ENCODE assay signal across 25 cellular contexts in the genomic region with DNA sequence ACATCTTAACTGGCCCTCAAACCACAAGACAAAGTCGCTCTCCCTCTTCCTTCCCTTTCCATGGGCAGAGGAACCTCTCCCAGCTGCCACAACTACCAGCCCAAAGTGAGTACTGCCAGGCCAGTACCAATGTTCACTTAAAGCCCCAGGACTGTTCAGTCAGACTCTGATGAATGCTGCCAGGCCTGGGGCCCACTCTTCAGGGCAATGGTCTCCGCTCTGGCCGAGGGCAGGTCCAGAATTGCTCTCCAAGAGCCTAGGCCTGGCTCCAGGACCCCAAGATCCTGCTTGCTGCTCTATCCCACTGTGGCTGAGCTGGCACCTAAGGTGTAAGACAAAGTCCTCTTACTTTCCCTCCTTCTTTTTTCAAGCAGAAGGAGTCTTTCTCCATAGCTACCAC.
"Had no signal": no experiment of that assay in that cellular context is flagged by ENCODE, and none has a peak within 500 bp of the region (broad histone marks: within the 10 kb centered on the region; RNA-seq: fewer than 3 reads in every experiment).

No MANE protein-coding gene starts in this region.

- H3K4me2 ChIP-seq: hepatocyte had no signal

- H3K36me3 ChIP-seq: colonic mucosa, esophagus squamous epithelium, gastrocnemius medialis, left lung, lower lobe of right lung had no signal

- H3K79me2 ChIP-seq: hepatocyte had no signal

- H3K36me3 Mint-ChIP-seq: mesothelial cell of epicardium, naive B cell had no signal

- H3K9me3 ChIP-seq: colonic mucosa, esophagus squamous epithelium, gastrocnemius medialis, lower lobe of right lung, mucosa of descending colon had no signal

- H3K27ac ChIP-seq: colonic mucosa, epithelial cell of prostate, esophagus squamous epithelium, gastrocnemius medialis, hepatocyte, left lung, lower lobe of right lung had no signal

- ATAC-seq: effector memory CD8-positive, alpha-beta T cell; esophagus mucosa; gastrocnemius medialis; left cardiac atrium; left lung; left ventricle myocardium superior; lower lobe of right lung; mucosa of descending colon had no signal

- H3K4me1 Mint-ChIP-seq: endodermal cell, naive B cell had no signal

- H3K4me1 ChIP-seq: colonic mucosa, esophagus squamous epithelium, gastrocnemius medialis, left lung, lower lobe of right lung had no signal

- H3K4me3 ChIP-seq: colonic mucosa, esophagus squamous epithelium, gastrocnemius medialis, hepatocyte, left lung, lower lobe of right lung, mucosa of descending colon had no signal

- H3K27me3 Mint-ChIP-seq: dendritic cell treated with granulocyte-macrophage colony-stimulating factor and Interleukin-4, amounts not matched to agents 40 ng/mL and 50 ng/mL, for 4 days; effector memory CD8-positive, alpha-beta T cell; naive B cell had no signal

- H3K4me3 Mint-ChIP-seq: dendritic cell treated with granulocyte-macrophage colony-stimulating factor and Interleukin-4, amounts not matched to agents 40 ng/mL and 50 ng/mL, for 4 days; effector memory CD8-positive, alpha-beta T cell; endodermal cell; mesothelial cell of epicardium; naive B cell had no signal

- DNase-seq: colonic mucosa; cortex of kidney; effector CD8-positive, alpha-beta T cell; effector memory CD8-positive, alpha-beta T cell; endodermal cell; erythroblast; esophagus squamous epithelium; foreskin fibroblast; foreskin melanocyte; gastrocnemius medialis; glutamatergic neuron; head of caudate nucleus; hypothalamus; left cardiac atrium; left lung; left ventricle myocardium superior; lower lobe of right lung; mesenchymal stem cell; mucosa of descending colon; naive B cell had no signal

- H3K27me3 ChIP-seq: colonic mucosa, esophagus squamous epithelium, gastrocnemius medialis, hepatocyte, left lung had no signal

- H2AFZ ChIP-seq: hepatocyte had no signal

- H3K27ac Mint-ChIP-seq: dendritic cell treated with granulocyte-macrophage colony-stimulating factor and Interleukin-4, amounts not matched to agents 40 ng/mL and 50 ng/mL, for 4 days; effector memory CD8-positive, alpha-beta T cell; endodermal cell; mesothelial cell of epicardium; naive B cell had no signal
